In the genomic region with DNA sequence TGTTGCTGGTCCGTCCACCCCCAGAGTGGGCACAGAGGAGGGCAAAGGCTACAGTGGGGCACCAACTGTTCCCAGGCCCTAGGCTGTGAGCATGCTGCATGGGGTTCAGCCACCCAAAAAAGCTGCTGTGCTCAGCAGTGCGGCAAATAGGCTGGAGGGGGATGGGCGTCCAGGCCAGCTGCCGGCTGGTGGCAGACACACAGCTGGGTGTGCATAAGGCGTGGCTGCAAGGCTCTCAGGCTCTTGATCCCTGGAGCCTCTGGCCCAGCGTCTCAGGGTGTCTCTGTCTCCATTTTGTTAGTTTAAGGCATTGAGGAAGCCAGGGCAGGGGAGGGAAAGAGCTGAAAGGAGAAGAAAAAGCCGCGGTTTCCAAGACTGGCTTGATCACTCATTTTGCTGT, we compare ENCODE assay signal across 8 cellular contexts. TPM values are rescaled to one million over a fixed set of nuclear protein-coding genes. Genes with fewer than 3 reads are reported as not detected.
A peak's percentile ranks its signal among the peaks of the same experiment; 100 is the strongest.
DNase-seq lines count a peak whose midpoint lies in the region; ATAC-seq and TF ChIP-seq lines count a peak whose summit lies in the region.

No MANE protein-coding gene starts in this region.

- H3K36me3 ChIP-seq in OCI-LY1 (ENCODE audit: insufficient read depth, low read length) = peaks cover 14% of the 10 kb centered on the region

- no peak overlapping the region for H2AFZ ChIP-seq in OCI-LY1 (ENCODE audit: low read length)

- no peaks in the 10 kb centered on the region for H3K9me3 ChIP-seq in OCI-LY1 (ENCODE audit: low read length)

- DNase-seq in GM10266 (ENCODE audit: extremely low spot score) (peak; percentile 59), left colon (peak; percentile 79 to 84), iPS-NIHi11 (ENCODE audit: low spot score) (no peak), T-helper 2 cell (no peak)
- DNase-seq in stimulated activated CD8-positive, alpha-beta memory T cell treated with anti-CD3 and anti-CD28 coated beads, Interleukin-4, amount 100 ng/mL, for 48 hours = no peak

- no peaks in the 10 kb centered on the region for H3K79me2 ChIP-seq in OCI-LY1 (ENCODE audit: insufficient read depth, low read length)

- no peak for TF ChIP-seq CTCF in GM10266 (IDR thresholded peaks at IDR 0.05; ENCODE audit: control insufficient read depth, insufficient read depth, low read depth, missing control alignments)
- no peak; the same call in 1 of the 2 replicates for TF ChIP-seq CTCF in OCI-LY1 (IDR thresholded peaks at IDR 0.05; ENCODE audit: low read length)

- peak overlapping the region; percentile 53 for H3K4me2 ChIP-seq in OCI-LY1 (ENCODE audit: low read length)

- no peak overlapping the region for H3K4me3 ChIP-seq in OCI-LY1 (ENCODE audit: low read depth, low read length, poor library complexity, severe bottlenecking)

- peaks cover 33% of the 10 kb centered on the region for H3K4me1 ChIP-seq in OCI-LY1 (ENCODE audit: insufficient read depth, low read length, severe bottlenecking)

- H3K9me2 ChIP-seq in OCI-LY1 (ENCODE audit: low read depth, low read length) = no peaks in the 10 kb centered on the region

- H3F3A ChIP-seq in OCI-LY1 (ENCODE audit: insufficient read depth, low read length) = peaks cover 12% of the 10 kb centered on the region

- H3K27ac ChIP-seq in OCI-LY1 (ENCODE audit: low read depth, low read length, poor library complexity, severe bottlenecking) = peak overlapping the region; percentile 71

- intact Hi-C loops in left colon (cut with DNase I, micrococcal nuclease) = loop anchor here in 1 of 2 donors (5.0 kb wide), 1 partner anchor 33 kb away; no protein-coding TSS in a partner anchor

- no peaks in the 10 kb centered on the region for H4K20me1 ChIP-seq in OCI-LY1 (ENCODE audit: insufficient read depth, low read length)

- H3K27me3 ChIP-seq in OCI-LY1 (ENCODE audit: insufficient read depth, low read length) = peaks cover 12% of the 10 kb centered on the region

- H3K9ac ChIP-seq in OCI-LY1 (ENCODE audit: low read length) = peak overlapping the region; percentile 35; the same call in 1 of the 2 replicates

- ATAC-seq in GM21737 (IDR thresholded peaks at IDR 0.05; ENCODE audit: unreplicated experiment) (peak; percentile 52), left colon (peak; percentile 82), GM21529 (IDR thresholded peaks at IDR 0.05; ENCODE audit: unreplicated experiment) (no peak)

RNA-seq across cellular contexts. Expression of a gene that starts 8.8 kb away (rescaled TPM):
- total RNA-seq in left colon = 1,000 to 10,000 TPM; 1,376 to 1,435 TPM

RNA-seq across cellular contexts. Expression of a gene that starts 11.4 kb away (rescaled TPM):
- 10 to 100 TPM; 12.7 to 16.1 TPM for total RNA-seq in left colon

RNA-seq across cellular contexts. Expression of a gene that starts 16.9 kb away (rescaled TPM):
- under 1 TPM in 1 of 2 donors, not detected in 1; 0.17 TPM for total RNA-seq in left colon

RNA-seq across cellular contexts. Expression of a gene that starts 42.9 kb away (rescaled TPM):
- under 1 TPM in 1 of 2 donors, not detected in 1; 0.56 TPM for total RNA-seq in left colon

RNA-seq across cellular contexts. Expression of a gene that starts 57.5 kb away (rescaled TPM):
- total RNA-seq in left colon = 1 to 10 TPM; 2.3 to 5.0 TPM

Comparison
In these comparisons a context has a peak if more than half of its experiments do, and no peak if none do; other contexts are left out.
1. DNase-seq: peak in GM10266 (single experiment) and left colon (2 of 2); none in iPS-NIHi11 (single experiment), T-helper 2 cell (0 of 5) and stimulated activated CD8-positive, alpha-beta memory T cell treated with anti-CD3 and anti-CD28 coated beads, Interleukin-4, amount 100 ng/mL, for 48 hours (single experiment).